Comparison of ENCODE assay signal across 2 cellular contexts in genomic region chr9:34374905-34375552, GRCh38.
TF ChIP-seq lines count a peak whose summit lies in the region.

No MANE protein-coding gene starts in this region.

TF ChIP-seq in IMR-90, 13 proteins besides CTCF, POLR2A, EP300 and RAD21:
- TF ChIP-seq FOS (IDR thresholded peaks at IDR 0.05; ENCODE audit: low read depth, low read length) (no peak), ELK1 (IDR thresholded peaks at IDR 0.05; ENCODE audit: borderline replicate concordance, low read depth, low read length) (no peak), BHLHE40 (IDR thresholded peaks at IDR 0.05; ENCODE audit: low read depth, low read length) (no peak), RCOR1 (IDR thresholded peaks at IDR 0.05; ENCODE audit: insufficient replicate concordance, low read length) (no peak), CEBPB (IDR thresholded peaks at IDR 0.05; ENCODE audit: low read depth, low read length) (no peak), NFE2L2 (IDR thresholded peaks at IDR 0.05; ENCODE audit: low read depth, low read length) (no peak), MXI1 (IDR thresholded peaks at IDR 0.05; ENCODE audit: borderline replicate concordance, low read depth, low read length) (no peak), RFX5 (IDR thresholded peaks at IDR 0.05; ENCODE audit: low read depth, low read length) (no peak), MAFK (IDR thresholded peaks at IDR 0.05; ENCODE audit: low read depth, low read length) (no peak), USF2 (IDR thresholded peaks at IDR 0.05; ENCODE audit: low read depth, low read length) (no peak), SMC3 (IDR thresholded peaks at IDR 0.05; ENCODE audit: low read depth, low read length) (no peak), CHD1 (IDR thresholded peaks at IDR 0.05; ENCODE audit: low read depth, low read length) (no peak), MAZ (IDR thresholded peaks at IDR 0.05; ENCODE audit: borderline replicate concordance, low read depth, low read length) (no peak)

TF ChIP-seq in liver, 16 proteins besides CTCF, POLR2A, EP300 and RAD21:
- TF ChIP-seq EGR1 (IDR thresholded peaks at IDR 0.05; ENCODE audit: low read depth in 2 of 2): no peak
- peak; percentile 13 for TF ChIP-seq NR2F2 (IDR thresholded peaks at IDR 0.05)
- peak; percentile 58 for TF ChIP-seq ZBTB33 (IDR thresholded peaks at IDR 0.05)
- peak; percentile 84 for TF ChIP-seq REST (IDR thresholded peaks at IDR 0.05)
- TF ChIP-seq YY1 (IDR thresholded peaks at IDR 0.05): peak; percentile 48
- TF ChIP-seq TAF1 (conservative IDR thresholded peaks at IDR 0.05): peak; percentile 72
- TF ChIP-seq HNF4G (IDR thresholded peaks at IDR 0.05): peak; percentile 82
- TF ChIP-seq RXRA (IDR thresholded peaks at IDR 0.05): peak; percentile 88 to 90
- peak; percentile 12 for TF ChIP-seq ATF3 (IDR thresholded peaks at IDR 0.05)
- peak in 1 of 2 donors; percentile 17 for TF ChIP-seq GABPA (IDR thresholded peaks at IDR 0.05 in 1 of 2, conservative IDR thresholded peaks at IDR 0.05 in 1 of 2)
- TF ChIP-seq JUND (IDR thresholded peaks at IDR 0.05): peak; percentile 14 to 44
- TF ChIP-seq FOXA2 (IDR thresholded peaks at IDR 0.05): peak; percentile 35
- peak; percentile 24 for TF ChIP-seq FOXA1 (IDR thresholded peaks at IDR 0.05)
- TF ChIP-seq MAX (IDR thresholded peaks at IDR 0.05): peak; percentile 66
- TF ChIP-seq SP1 (IDR thresholded peaks at IDR 0.05): peak; percentile 92
- TF ChIP-seq HNF4A (conservative IDR thresholded peaks at IDR 0.05): peak; percentile 92 to 93
